7 cellular contexts compared by ENCODE assay signal in genomic region chr7:36931892-36932291, GRCh38.
"Had no signal": no experiment of that assay in that cellular context is flagged by ENCODE, and none has a peak within 500 bp of the region (broad histone marks: within the 10 kb centered on the region; RNA-seq: fewer than 3 reads in every experiment).

No MANE protein-coding gene starts in this region.

- DNase-seq: GDM1, GF-D8 had no signal

- FAIRE-seq: G401.6, GM12891, GM12892, GM18507, GM19239 had no signal
